Comparison of ENCODE assay signal across 11 cellular contexts in the genomic region with DNA sequence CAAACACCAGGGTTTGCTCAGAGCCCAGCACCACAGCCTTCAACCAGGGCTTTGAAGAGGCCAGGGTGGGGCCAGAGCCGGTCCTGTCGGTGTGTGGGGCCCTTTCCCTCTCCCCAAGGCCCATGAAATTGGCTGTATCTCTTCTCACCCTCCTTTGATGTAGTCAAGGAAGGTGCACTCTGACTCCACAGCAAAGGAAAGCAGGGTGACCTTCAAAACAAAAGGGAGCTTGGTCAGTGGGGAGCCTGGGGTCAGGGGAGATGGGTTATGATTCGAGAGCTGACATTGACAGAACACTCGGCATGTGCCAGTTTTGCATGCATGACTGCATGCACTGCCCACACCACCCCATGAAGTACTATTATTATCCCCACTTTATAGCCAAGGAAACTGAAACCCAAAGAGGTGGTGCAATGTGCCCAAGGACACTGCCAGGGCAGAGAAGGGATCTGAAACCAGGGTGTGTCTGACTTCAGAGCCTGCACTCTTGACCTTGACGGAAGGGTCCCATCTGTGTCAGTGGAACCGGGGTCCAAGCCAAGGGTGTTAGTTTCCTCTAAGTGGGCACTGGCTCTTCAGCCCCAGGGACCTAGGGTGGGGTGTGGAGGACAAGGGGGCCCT. TPM values are rescaled to one million over a fixed set of nuclear protein-coding genes. Genes with fewer than 3 reads are reported as not detected.
DNase-seq lines count a peak whose midpoint lies in the region; ATAC-seq and TF ChIP-seq lines count a peak whose summit lies in the region.
"Had no signal": no experiment of that assay in that cellular context is flagged by ENCODE, and none has a peak within 500 bp of the region (broad histone marks: within the 10 kb centered on the region; RNA-seq: fewer than 3 reads in every experiment).

No MANE protein-coding gene starts in this region.

- H3K9me3 ChIP-seq in endodermal cell (ENCODE audit: control insufficient read depth, low read length) = peaks cover 8% of the 10 kb centered on the region

- CTCF ChIA-PET in activated CD8-positive, alpha-beta T cell treated with anti-CD3 and anti-CD28 coated beads, Interleukin-2, amount 10 ng/mL, durations not matched to agents 7 days and 5 days (lab: Charles Lee) = interaction anchor here (1.0 to 11.9 kb wide), 12 partner anchors 11 to 136 kb away, joined by 3 to 158 read pairs (median 5); no protein-coding TSS in a partner anchor

- peaks cover 4% of the 10 kb centered on the region for H3K9me3 Mint-ChIP-seq in activated CD4-positive, alpha-beta T cell treated with anti-CD3 and anti-CD28 coated beads, Interleukin-2, amount 10 ng/mL, durations not matched to agents 24 days and 14 days
- peaks cover 9% of the 10 kb centered on the region for H3K9me3 Mint-ChIP-seq in activated CD8-positive, alpha-beta T cell treated with anti-CD3 and anti-CD28 coated beads, Interleukin-2, amount 10 ng/mL, durations not matched to agents 7 days and 5 days (ENCODE audit: insufficient read depth)
- H3K9me3 Mint-ChIP-seq in endodermal cell = peaks cover 12% of the 10 kb centered on the region

- in situ Hi-C loops in KBM-7 (cut with MboI; ENCODE audit: low pct_unique_long_range_greater_than_20kb, low sequenced_read_pairs) = loop anchor here (25.0 kb wide), 1 partner anchor 459 kb away; no protein-coding TSS in a partner anchor

- TF ChIP-seq CTCF in endodermal cell (conservative IDR thresholded peaks at IDR 0.05) = no peak

- DNase-seq in activated CD4-positive, alpha-beta T cell treated with anti-CD3 and anti-CD28 coated beads, Interleukin-2, amount 10 ng/mL, durations not matched to agents 24 days and 14 days = peak; percentile 66
- no peak for DNase-seq in activated CD4-positive, alpha-beta T cell treated with anti-CD3 and anti-CD28 coated beads for 4 hours
- DNase-seq in activated CD8-positive, alpha-beta T cell treated with anti-CD3 and anti-CD28 coated beads, Interleukin-2, amount 10 ng/mL, durations not matched to agents 7 days and 5 days = no peak
- no peak for DNase-seq in KBM-7
- DNase-seq in endodermal cell = no peak
- DNase-seq in substantia nigra (lab: John Stamatoyannopoulos, UW) = no peak
- DNase-seq: T-cell had no signal

- no peaks in the 10 kb centered on the region for H3K27me3 ChIP-seq in endodermal cell (ENCODE audit: control insufficient read depth, insufficient read depth, low read length, poor library complexity, severe bottlenecking)

- H3K4me1 ChIP-seq in endodermal cell (ENCODE audit: control insufficient read depth, insufficient read depth, low read length) = no peaks in the 10 kb centered on the region

- 88 to 94% methylated on average over 3 to 6 of the region's 6 CpGs for WGBS in endodermal cell (ENCODE audit: insufficient coverage in 1 of 2, insufficient read length in 1 of 2), 2 experiments

- intact Hi-C loops in activated CD4-positive, alpha-beta T cell treated with anti-CD3 and anti-CD28 coated beads, Interleukin-2, amount 10 ng/mL, durations not matched to agents 24 days and 14 days (cut with micrococcal nuclease) = loop anchor here (1.0 kb wide), 1 partner anchor 18 kb away; no protein-coding TSS in a partner anchor

- no peaks in the 10 kb centered on the region for H3K27me3 Mint-ChIP-seq in activated CD4-positive, alpha-beta T cell treated with anti-CD3 and anti-CD28 coated beads, Interleukin-2, amount 10 ng/mL, durations not matched to agents 24 days and 14 days
- H3K27me3 Mint-ChIP-seq in activated CD8-positive, alpha-beta T cell treated with anti-CD3 and anti-CD28 coated beads, Interleukin-2, amount 10 ng/mL, durations not matched to agents 7 days and 5 days (ENCODE audit: low read depth) = no peaks in the 10 kb centered on the region
- peaks cover 6% of the 10 kb centered on the region for H3K27me3 Mint-ChIP-seq in endodermal cell (ENCODE audit: insufficient read depth)
- H3K27me3 Mint-ChIP-seq: T-cell had no signal

- no peaks in the 10 kb centered on the region for H3K36me3 ChIP-seq in endodermal cell (ENCODE audit: control insufficient read depth, insufficient read depth, low read length)

- H3K4me3 ChIP-seq in skin epidermis (no peak overlapping the region), endodermal cell (ENCODE audit: low read length) (no peak overlapping the region)
- H3K4me3 ChIP-seq: K562 had no signal

- H3K27ac Mint-ChIP-seq in activated CD4-positive, alpha-beta T cell treated with anti-CD3 and anti-CD28 coated beads, Interleukin-2, amount 10 ng/mL, durations not matched to agents 24 days and 14 days = peak overlapping the region; percentile 92
- H3K27ac Mint-ChIP-seq in activated CD8-positive, alpha-beta T cell treated with anti-CD3 and anti-CD28 coated beads, Interleukin-2, amount 10 ng/mL, durations not matched to agents 7 days and 5 days = peak overlapping the region; percentile 83
- no peak overlapping the region for H3K27ac Mint-ChIP-seq in endodermal cell

- H3K9ac ChIP-seq in endodermal cell (ENCODE audit: extremely low read depth, low read length, poor library complexity, severe bottlenecking) = no peak overlapping the region

- H3K4me1 Mint-ChIP-seq in activated CD4-positive, alpha-beta T cell treated with anti-CD3 and anti-CD28 coated beads, Interleukin-2, amount 10 ng/mL, durations not matched to agents 24 days and 14 days = peaks cover 60% of the 10 kb centered on the region
- H3K4me1 Mint-ChIP-seq in activated CD8-positive, alpha-beta T cell treated with anti-CD3 and anti-CD28 coated beads, Interleukin-2, amount 10 ng/mL, durations not matched to agents 7 days and 5 days (ENCODE audit: low read depth) = peaks cover 61% of the 10 kb centered on the region
- H3K4me1 Mint-ChIP-seq in endodermal cell = peaks cover 5% of the 10 kb centered on the region

- POLR2A ChIA-PET in activated CD8-positive, alpha-beta T cell treated with anti-CD3 and anti-CD28 coated beads, Interleukin-2, amount 10 ng/mL, durations not matched to agents 7 days and 5 days (lab: Charles Lee) = interaction anchor here (0.7 to 1.0 kb wide), 2 partner anchors 73 to 204 kb away, joined by 3 to 4 read pairs; no protein-coding TSS in a partner anchor

- no peak overlapping the region for H3K4me3 Mint-ChIP-seq in activated CD4-positive, alpha-beta T cell treated with anti-CD3 and anti-CD28 coated beads, Interleukin-2, amount 10 ng/mL, durations not matched to agents 24 days and 14 days
- H3K4me3 Mint-ChIP-seq in activated CD8-positive, alpha-beta T cell treated with anti-CD3 and anti-CD28 coated beads, Interleukin-2, amount 10 ng/mL, durations not matched to agents 7 days and 5 days = no peak overlapping the region
- H3K4me3 Mint-ChIP-seq in endodermal cell = no peak overlapping the region
- H3K4me3 Mint-ChIP-seq: T-cell had no signal

- H3K27ac ChIP-seq in skin epidermis (peak overlapping the region in 14 of 21 experiments; percentile 3 to 70 (median 48)), endodermal cell (ENCODE audit: low read depth, low read length) (no peak overlapping the region), substantia nigra (ENCODE audit: low read depth, low read length, poor library complexity, severe bottlenecking) (no peak overlapping the region)

- H3K36me3 Mint-ChIP-seq in activated CD4-positive, alpha-beta T cell treated with anti-CD3 and anti-CD28 coated beads, Interleukin-2, amount 10 ng/mL, durations not matched to agents 24 days and 14 days (ENCODE audit: low read depth) = peaks cover 2% of the 10 kb centered on the region
- H3K36me3 Mint-ChIP-seq in activated CD8-positive, alpha-beta T cell treated with anti-CD3 and anti-CD28 coated beads, Interleukin-2, amount 10 ng/mL, durations not matched to agents 7 days and 5 days (ENCODE audit: low read depth) = peaks cover 5% of the 10 kb centered on the region
- H3K36me3 Mint-ChIP-seq in endodermal cell (ENCODE audit: low read depth) = no peaks in the 10 kb centered on the region
- H3K36me3 Mint-ChIP-seq: T-cell had no signal

- peak; percentile 43 for ATAC-seq in HG03432 (IDR thresholded peaks at IDR 0.05; ENCODE audit: unreplicated experiment)
- ATAC-seq in activated CD8-positive, alpha-beta T cell treated with anti-CD3 and anti-CD28 coated beads, Interleukin-2, amount 10 ng/mL, durations not matched to agents 7 days and 5 days = no peak
- ATAC-seq: K562 had no signal

RNA-seq across cellular contexts. Expression of a gene that starts 55.4 kb away (rescaled TPM):
- total RNA-seq in activated CD4-positive, alpha-beta T cell treated with anti-CD3 and anti-CD28 coated beads, Interleukin-2, amount 10 ng/mL, durations not matched to agents 24 days and 14 days = 0.07 TPM in 1 of 2 replicates, not detected in the other
- total RNA-seq in activated CD8-positive, alpha-beta T cell treated with anti-CD3 and anti-CD28 coated beads, Interleukin-2, amount 10 ng/mL, durations not matched to agents 7 days and 5 days = not detected
- total RNA-seq in endodermal cell = not detected
- not detected for polyA plus RNA-seq in endodermal cell (2013, experiment 1 of 2)
- polyA plus RNA-seq in endodermal cell (2013, experiment 2 of 2) = not detected
- total RNA-seq: K562, pulmonary artery endothelial cell had no signal
- polyA plus RNA-seq: K562 had no signal

Comparison
In these comparisons a context has a peak if more than half of its experiments do, and no peak if none do; other contexts are left out.
1. H3K27ac ChIP-seq: peak in skin epidermis (14 of 21); none in endodermal cell (single experiment) and substantia nigra (single experiment).